Comparison of ENCODE assay signal across 1 cellular context in genomic region chr11:95349345-95349942, GRCh38.
A peak's percentile ranks its signal among the peaks of the same experiment; 100 is the strongest.
TF ChIP-seq lines count a peak whose summit lies in the region.

No MANE protein-coding gene starts in this region.

TF ChIP-seq in K562, 482 proteins besides CTCF, POLR2A, EP300 and RAD21 (continued from another document):
- no peak for TF ChIP-seq CLOCK (CRISPR knock-in tag; IDR thresholded peaks at IDR 0.05; ENCODE audit: borderline replicate concordance)
- peak; percentile 22 for TF ChIP-seq RBM25 (IDR thresholded peaks at IDR 0.05; ENCODE audit: low read depth, low read length, severe bottlenecking)
- TF ChIP-seq ZNF354B (CRISPR knock-in tag; IDR thresholded peaks at IDR 0.05) = peak; percentile 87
TF ChIP-seq in K562: peak in this region for 3.
